25 cellular contexts compared by ENCODE assay signal in genomic region chr2:1207962-1208510, GRCh38.
"Had no signal": no experiment of that assay in that cellular context is flagged by ENCODE, and none has a peak within 500 bp of the region (broad histone marks: within the 10 kb centered on the region; RNA-seq: fewer than 3 reads in every experiment).

No MANE protein-coding gene starts in this region.

- H3K9ac ChIP-seq: neural progenitor cell had no signal

- H3K36me3 ChIP-seq: neural progenitor cell, neutrophil, pancreas, right lobe of liver, sigmoid colon, stomach, thoracic aorta, thyroid gland, tibial nerve, upper lobe of left lung, uterus had no signal

- H3K9me3 ChIP-seq: neutrophil, pancreas, right lobe of liver, sigmoid colon, thoracic aorta, thyroid gland, tibial nerve, upper lobe of left lung, uterus had no signal

- ATAC-seq: naive thymus-derived CD4-positive, alpha-beta T cell; natural killer cell; pancreas; psoas muscle; right cardiac atrium; right lobe of liver; stimulated activated effector memory CD8-positive, alpha-beta T cell treated with anti-CD3 and anti-CD28 coated beads, Interleukin-12 subunit alpha, Interleukin-12 subunit beta, amount 100 ng/mL, for 72 hours; stimulated activated naive B cell treated with anti-CD40 and anti-IgM and Interleukin-4, amounts not matched to agents 10 μg/mL and 1 μg/mL and 100 μg/mL, for 72 hours had no signal

- DNase-seq: naive thymus-derived CD4-positive, alpha-beta T cell; natural killer cell; nucleus accumbens; pancreas; psoas muscle; right cardiac atrium; right lobe of liver; sigmoid colon; small intestine; stimulated activated CD4-positive, alpha-beta T cell treated with anti-CD3 and anti-CD28 coated beads, Interleukin-15, amount 100 ng/mL, for 24 hours; stimulated activated CD4-positive, alpha-beta T cell treated with anti-CD3 and anti-CD28 coated beads, Interleukin-2, amount 100 ng/mL, for 24 hours; stimulated activated CD4-positive, alpha-beta T cell treated with anti-CD3 and anti-CD28 coated beads, Interleukin-2, amount 100 ng/mL, for 48 hours; stimulated activated CD4-positive, alpha-beta T cell treated with anti-CD3 and anti-CD28 coated beads, Interleukin-4, amount 100 ng/mL, for 24 hours; stimulated activated naive B cell treated with anti-CD40 and anti-IgM and Interleukin-4, amounts not matched to agents 10 μg/mL and 1 μg/mL and 100 μg/mL, for 72 hours; stimulated activated naive CD4-positive, alpha-beta T cell treated with Interleukin-2 at 50 U/mL for 16 hours; stomach; thyroid gland; trophoblast cell; uterus had no signal

- H3K4me3 ChIP-seq: neural progenitor cell, pancreas, psoas muscle, right lobe of liver, sigmoid colon, stomach, thoracic aorta, thyroid gland, tibial nerve, upper lobe of left lung, uterus had no signal

- H2AFZ ChIP-seq: neural progenitor cell had no signal

- H3K4me2 ChIP-seq: neural progenitor cell had no signal

- H3K4me1 ChIP-seq: neural progenitor cell, pancreas, psoas muscle, right lobe of liver, sigmoid colon, stomach, tibial nerve, upper lobe of left lung, uterus had no signal

- H3K27me3 ChIP-seq: neural progenitor cell, neutrophil, pancreas, right lobe of liver, sigmoid colon, stomach, thyroid gland, tibial nerve, upper lobe of left lung, uterus had no signal

- H3K27ac ChIP-seq: neural progenitor cell, neutrophil, pancreas, psoas muscle, right lobe of liver, sigmoid colon, stomach, thoracic aorta, thyroid gland, tibial nerve, upper lobe of left lung, uterus had no signal
